In genomic region chr10:70915206-70915605, GRCh38 we compare ENCODE assay signal across 22 cellular contexts. TPM values are rescaled to one million over a fixed set of nuclear protein-coding genes. Genes with fewer than 3 reads are reported as not detected.
A peak's percentile ranks its signal among the peaks of the same experiment; 100 is the strongest.
DNase-seq lines count a peak whose midpoint lies in the region; ATAC-seq, FAIRE-seq and TF ChIP-seq lines count a peak whose summit lies in the region.
"Had no signal": no experiment of that assay in that cellular context is flagged by ENCODE, and none has a peak within 500 bp of the region (broad histone marks: within the 10 kb centered on the region; RNA-seq: fewer than 3 reads in every experiment).

No MANE protein-coding gene starts in this region.

- H2BK20ac ChIP-seq in H1 (ENCODE audit: low read length): no peak overlapping the region

- H3K56ac ChIP-seq in H1 (replicated peaks; ENCODE audit: insufficient read length, low read depth, low read length): no peak overlapping the region

- no peak overlapping the region for H2BK15ac ChIP-seq in H1 (ENCODE audit: low read length)

- no peak overlapping the region for H2AK5ac ChIP-seq in H1 (ENCODE audit: low read depth, low read length)

- peak; percentile 50 for DNase-seq in chondrocyte (ENCODE audit: low spot score)
- no peak for DNase-seq in H1 (ENCODE audit: low read depth in 1 of 2, low spot score in 2 of 2)
- peak; percentile 35 for DNase-seq in lower lobe of right lung
- DNase-seq in aorta: peak; percentile 18 to 62
- no peak for DNase-seq in GM12891 (ENCODE audit: insufficient read length, low spot score)
- DNase-seq in NCI-H2227 (lab: John Stamatoyannopoulos, UW; ENCODE audit: unreplicated experiment): no peak
- DNase-seq: ACHN; AML-193; Caco-2; CD4-positive, alpha-beta T cell; H7; HFFc6; IMR-90 had no signal

- H4K20me1 ChIP-seq in H1 (replicated peaks in 1 of 2; ENCODE audit: control insufficient read depth in 1 of 2, insufficient read depth in 2 of 2, low read length in 2 of 2): peaks cover 0 to 2% of the 10 kb centered on the region in 2 experiments

- H3K27me3 ChIP-seq in H1 (replicated peaks in 1 of 4; ENCODE audit: control insufficient read depth in 3 of 4, extremely low read depth in 1 of 4, insufficient read depth in 3 of 4, low read length in 3 of 4) (no peaks in the 10 kb centered on the region), lower lobe of right lung (ENCODE audit: low read depth) (peaks cover 7% of the 10 kb centered on the region), aorta (ENCODE audit: control insufficient read depth in 1 of 2, insufficient read depth in 2 of 2, low read length in 1 of 2) (no peaks in the 10 kb centered on the region)

- H2BK5ac ChIP-seq in H1 (ENCODE audit: low read depth, low read length): no peak overlapping the region

- no peaks in the 10 kb centered on the region for H3K23me2 ChIP-seq in H1 (ENCODE audit: low read depth, low read length)

- H3K9me3 ChIP-seq in H1 (ENCODE audit: insufficient read depth in 2 of 2, low read depth in 1 of 2, low read length in 1 of 2): no peaks in the 10 kb centered on the region
- H3K9me3 ChIP-seq in lower lobe of right lung: no peaks in the 10 kb centered on the region
- no peaks in the 10 kb centered on the region for H3K9me3 ChIP-seq in aorta (ENCODE audit: control insufficient read depth, low read length)
- H3K9me3 ChIP-seq: Caco-2 had no signal

- no peak overlapping the region for H2AFZ ChIP-seq in H1 (ENCODE audit: low read length)
- H2AFZ ChIP-seq: GM23338 had no signal

- TF ChIP-seq RAD21 in H1 (IDR thresholded peaks at IDR 0.05 in 1 of 2, conservative IDR thresholded peaks at IDR 0.05 in 1 of 2; ENCODE audit: low read depth in 2 of 2, low read length in 2 of 2): no peak

- no peak overlapping the region for H3K4me3 ChIP-seq in H1 (ENCODE audit: extremely low read depth in 1 of 4, insufficient read depth in 2 of 4, low read depth in 3 of 4, low read length in 4 of 4)
- H3K4me3 ChIP-seq in lower lobe of right lung: no peak overlapping the region
- no peak overlapping the region for H3K4me3 ChIP-seq in aorta (ENCODE audit: low read length in 2 of 2)
- H3K4me3 ChIP-seq: GM23338 had no signal

- H3K36me3 Mint-ChIP-seq in chondrocyte (ENCODE audit: low read depth): no peaks in the 10 kb centered on the region

- FAIRE-seq in H1 (lab: Jason Lieb, UNC): no peak
- FAIRE-seq in GM12891 (lab: Jason Lieb, UNC): no peak
- FAIRE-seq: A204.1, D721Med, G401.6, GM12892, GM18507, HTR-8/SVneo had no signal

- TF ChIP-seq POLR2A in H1 (IDR thresholded peaks at IDR 0.05; ENCODE audit: control extremely low read depth in 1 of 2, low read depth in 2 of 2, low read length in 2 of 2): no peak
- TF ChIP-seq POLR2A in GM12891 (IDR thresholded peaks at IDR 0.05; ENCODE audit: low read depth, low read length): no peak

- POLR2A ChIA-PET in H1 (lab: Charles Lee; ENCODE audit: partially characterized antibody): no interaction called here

- H3K27ac ChIP-seq in H1 (ENCODE audit: low read depth, low read length): no peak overlapping the region
- no peak overlapping the region for H3K27ac ChIP-seq in lower lobe of right lung
- no peak overlapping the region for H3K27ac ChIP-seq in aorta (ENCODE audit: low read depth in 1 of 2, low read length in 2 of 2)
- H3K27ac ChIP-seq: C4-2B had no signal

- TF ChIP-seq CTCF in chondrocyte (IDR thresholded peaks at IDR 0.05): no peak
- TF ChIP-seq CTCF in H1 (IDR thresholded peaks at IDR 0.05; ENCODE audit: control extremely low read depth in 1 of 3, insufficient read depth in 1 of 3, low read depth in 1 of 3, low read length in 3 of 3): no peak
- no peak for TF ChIP-seq CTCF in lower lobe of right lung (IDR thresholded peaks at IDR 0.05)

- H3K4ac ChIP-seq in H1 (replicated peaks; ENCODE audit: insufficient read length, low read depth, low read length): no peak overlapping the region

- H3K36me3 ChIP-seq in H1 (ENCODE audit: control insufficient read depth in 2 of 4, insufficient read depth in 4 of 4, low read length in 3 of 4) (no peaks in the 10 kb centered on the region), lower lobe of right lung (no peaks in the 10 kb centered on the region), aorta (ENCODE audit: control insufficient read depth in 1 of 2, insufficient read depth in 2 of 2, low read length in 1 of 2) (no peaks in the 10 kb centered on the region)

- H3K4me1 ChIP-seq in H1 (replicated peaks in 1 of 4; ENCODE audit: control insufficient read depth in 3 of 4, insufficient read depth in 4 of 4, low read length in 3 of 4) (no peaks in the 10 kb centered on the region; a peak in 1 of 7 replicates), lower lobe of right lung (no peaks in the 10 kb centered on the region), aorta (ENCODE audit: control insufficient read depth in 1 of 2, insufficient read depth in 2 of 2, low read length in 2 of 2) (no peaks in the 10 kb centered on the region)
- H3K4me1 ChIP-seq: Caco-2 had no signal

- intact Hi-C loops in lower lobe of right lung (cut with DNase I): no loop called here
- intact Hi-C loops in aorta (cut with DNase I): no loop called here

- H4K91ac ChIP-seq in H1 (replicated peaks; ENCODE audit: insufficient read length, low read length): no peak overlapping the region

- H3K79me2 ChIP-seq in H1 (ENCODE audit: control insufficient read depth in 1 of 2, insufficient read depth in 2 of 2, low read length in 2 of 2): no peaks in the 10 kb centered on the region

- no peak for TF ChIP-seq EP300 in H1 (IDR thresholded peaks at IDR 0.05; ENCODE audit: borderline replicate concordance in 1 of 2, low read depth in 2 of 2, low read length in 2 of 2)

- H3K4me2 ChIP-seq in H1 (ENCODE audit: insufficient read depth in 1 of 2, low read depth in 2 of 2, low read length in 2 of 2): no peak overlapping the region
- H3K4me2 ChIP-seq: GM23338 had no signal

- WGBS in H1 (ENCODE audit: extremely low coverage in 1 of 2, insufficient coverage in 1 of 2, insufficient read length in 1 of 2, insufficient replicate concordance in 2 of 2, low coverage in 1 of 2, low lambda C conversion rate in 2 of 2, missing lambda C conversion rate in 1 of 2), 2 experiments: 89% methylated on average over 3 of the region's 5 CpGs; no CpG with 5 or more reads in 1 of the 2 experiments
- 85 to 91% methylated on average over 5 of the region's 5 CpGs for WGBS in aorta, 2 donors

- no peak overlapping the region for H3K27ac Mint-ChIP-seq in chondrocyte (ENCODE audit: unreplicated experiment)
- H3K27ac Mint-ChIP-seq: CD4-positive, alpha-beta T cell; GM23338; HFFc6 had no signal

- H3K9me3 Mint-ChIP-seq in chondrocyte (ENCODE audit: low read depth): no peaks in the 10 kb centered on the region
- H3K9me3 Mint-ChIP-seq: CD4-positive, alpha-beta T cell; HFFc6 had no signal

- no peak overlapping the region for H3K23ac ChIP-seq in H1 (ENCODE audit: insufficient read length)

- ATAC-seq in lower lobe of right lung (no peak), aorta (ENCODE audit: low FRiP score) (no peak)
- ATAC-seq: GM23338, HCT116 had no signal

- peaks cover 5% of the 10 kb centered on the region for H3K4me1 Mint-ChIP-seq in chondrocyte (ENCODE audit: low read depth)

- H3K14ac ChIP-seq in H1 (ENCODE audit: insufficient read length): no peak overlapping the region

- H3K18ac ChIP-seq in H1 (ENCODE audit: extremely low read depth, low read length): no peak overlapping the region

- H3K4me3 Mint-ChIP-seq in chondrocyte (ENCODE audit: unreplicated experiment): no peak overlapping the region
- H3K4me3 Mint-ChIP-seq: CD4-positive, alpha-beta T cell; GM23338; HFFc6 had no signal

- H3K79me1 ChIP-seq in H1 (ENCODE audit: low read depth, low read length): no peaks in the 10 kb centered on the region

- peaks cover 41% of the 10 kb centered on the region for H3K27me3 Mint-ChIP-seq in chondrocyte (ENCODE audit: low read depth)

- H4K8ac ChIP-seq in H1 (ENCODE audit: extremely low read depth, insufficient read depth, low read length): peak overlapping the region; percentile 62; the same call in 1 of the 2 replicates

- H2BK12ac ChIP-seq in H1 (ENCODE audit: low read depth, low read length): no peak overlapping the region

- H4K5ac ChIP-seq in H1 (ENCODE audit: insufficient read length, low read depth, low read length): no peak overlapping the region

- H2BK120ac ChIP-seq in H1 (replicated peaks; ENCODE audit: low read depth, low read length): no peak overlapping the region

- CTCF ChIA-PET in H1 (lab: Charles Lee; ENCODE audit: partially characterized antibody): interaction anchor here (1.6 to 17.0 kb wide), 3 partner anchors 9 to 101 kb away, joined by 3 to 237 read pairs (median 30); no protein-coding TSS in a partner anchor

- H3K9ac ChIP-seq in H1 (replicated peaks in 1 of 4; ENCODE audit: extremely low read depth in 1 of 4, low read depth in 3 of 4, low read length in 3 of 4): no peak overlapping the region

TF ChIP-seq in H1, 55 proteins besides CTCF, POLR2A, EP300 and RAD21 (continues in another document):
- TF ChIP-seq TAF1 (IDR thresholded peaks at IDR 0.05; ENCODE audit: low read depth, low read length) (no peak), RFX5 (IDR thresholded peaks at IDR 0.05; ENCODE audit: borderline replicate concordance, low read depth, low read length) (no peak), CEBPB (IDR thresholded peaks at IDR 0.05; ENCODE audit: low read depth, low read length) (no peak), SUZ12 (IDR thresholded peaks at IDR 0.05; ENCODE audit: low read length) (no peak), RNF2 (IDR thresholded peaks at IDR 0.05; ENCODE audit: borderline replicate concordance, low read depth, low read length, missing control alignments, poor library complexity, severe bottlenecking) (no peak)

TF ChIP-seq in GM12891, 5 proteins besides CTCF, POLR2A, EP300 and RAD21:
- TF ChIP-seq SPI1 (IDR thresholded peaks at IDR 0.05; ENCODE audit: low read depth, low read length) (no peak), PAX5 (IDR thresholded peaks at IDR 0.05; ENCODE audit: insufficient read depth, low read length, severe bottlenecking) (no peak), TAF1 (IDR thresholded peaks at IDR 0.05; ENCODE audit: low read depth, low read length) (no peak), POLR2AphosphoS5 (IDR thresholded peaks at IDR 0.05; ENCODE audit: low read depth, low read length) (no peak), POU2F2 (IDR thresholded peaks at IDR 0.05; ENCODE audit: low read depth, low read length) (no peak)

RNA-seq across cellular contexts. Expression of gene PCBD1, which starts 26.8 kb away (rescaled TPM):
- total RNA-seq in chondrocyte: 38.4 to 55.0 TPM (median 49.3 TPM) in 3 replicates
- total RNA-seq in H1 (2021; fragmentation: NEBNext Ultra II Directional; extraction: Animal tissue kit (Norgen Biotek cat#: 25700)): 46.5 and 46.9 TPM in 2 replicates
- 55.0 and 72.4 TPM in 2 replicates for polyA plus RNA-seq in H1 (2011; rRNA removed)
- polyA plus RNA-seq in H1 (2011; cell fraction: cytosol; rRNA removed): 52.7 TPM
- polyA plus RNA-seq in H1 (2011; cell fraction: nucleus; rRNA removed): 43.9 TPM
- 44.8 to 52.0 TPM (median 46.3 TPM) in 4 replicates for polyA plus RNA-seq in H1 (2012, experiment 1 of 2)
- 70.6 TPM for polyA plus RNA-seq in H1 (2012, experiment 2 of 2)
- polyA plus RNA-seq in H1 (2013, experiment 1 of 2): 64.5 TPM
- 62.2 TPM for polyA plus RNA-seq in H1 (2013, experiment 2 of 2)
- 17.5 and 18.1 TPM in 2 replicates for polyA minus RNA-seq in H1 (2011; rRNA and poly(A)+ RNA removed)
- polyA minus RNA-seq in H1 (2011; cell fraction: cytosol; rRNA and poly(A)+ RNA removed): 10.9 TPM
- polyA minus RNA-seq in H1 (2011; cell fraction: nucleus; rRNA and poly(A)+ RNA removed): 14.1 TPM
- total RNA-seq in lower lobe of right lung: 118 TPM
- total RNA-seq in aorta: 10 to 100 TPM; 46.0 to 49.1 TPM
- polyA plus RNA-seq in aorta: 10 to 100 TPM; 65.7 to 84.3 TPM
- polyA plus RNA-seq in GM12891 (2012; ENCODE audit: low read depth, missing spikeins): 33.6 TPM

Comparison
In these comparisons a context has a peak if more than half of its experiments do, and no peak if none do; other contexts are left out.
1. DNase-seq: peak in chondrocyte (single experiment), lower lobe of right lung (single experiment) and aorta (2 of 2); none in H1 (0 of 2), GM12891 (single experiment) and NCI-H2227 (single experiment).